ENCODE assay signal across 1 cellular context in the genomic region with DNA sequence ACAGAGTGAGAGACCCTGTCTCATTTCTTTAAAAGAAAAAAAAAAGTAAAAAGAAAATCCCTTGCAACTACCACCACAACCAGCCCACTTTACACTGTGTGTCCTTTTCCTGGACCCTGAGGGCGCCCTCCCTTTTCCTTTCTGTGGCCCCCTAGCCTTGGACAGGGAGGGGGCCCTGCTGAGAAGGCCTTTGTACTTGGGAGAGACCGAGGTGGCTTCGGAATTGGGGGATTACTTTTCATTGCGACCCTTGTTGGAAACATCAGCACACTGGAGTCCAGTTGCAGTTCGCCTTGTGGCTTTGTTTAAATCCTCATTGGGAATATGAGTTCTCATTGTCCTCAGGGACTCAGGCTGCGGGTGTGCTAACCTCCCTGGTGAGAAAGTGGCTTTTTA.
TF ChIP-seq lines count a peak whose summit lies in the region.

No MANE protein-coding gene starts in this region.

TF ChIP-seq in K562, 482 proteins besides CTCF, POLR2A, EP300 and RAD21:
- no peak for TF ChIP-seq ARID2 (IDR thresholded peaks at IDR 0.05)
- no peak for TF ChIP-seq SREBF1 (IDR thresholded peaks at IDR 0.05; ENCODE audit: borderline replicate concordance, low read depth, low read length)
- TF ChIP-seq RUNX1 (IDR thresholded peaks at IDR 0.05; ENCODE audit: low read depth), result no peak
- TF ChIP-seq DDX20 (tag; IDR thresholded peaks at IDR 0.05; ENCODE audit: low read depth), result no peak
- TF ChIP-seq MCM3 (IDR thresholded peaks at IDR 0.05), result no peak
TF ChIP-seq in K562: peak in this region for 0.
